ENCODE assay signal across 14 cellular contexts in genomic region chr3:118117061-118117460, GRCh38.
DNase-seq lines count a peak whose midpoint lies in the region; ATAC-seq and TF ChIP-seq lines count a peak whose summit lies in the region.
"Had no signal": no experiment of that assay in that cellular context is flagged by ENCODE, and none has a peak within 500 bp of the region (broad histone marks: within the 10 kb centered on the region; RNA-seq: fewer than 3 reads in every experiment).

No MANE protein-coding gene starts in this region.

- H3K27me3 ChIP-seq in HAP-1 (ENCODE audit: low read depth) (no peaks in the 10 kb centered on the region), ectodermal cell (ENCODE audit: control insufficient read depth, insufficient read depth, low read length, poor library complexity, severe bottlenecking) (no peaks in the 10 kb centered on the region), neural cell (ENCODE audit: insufficient read depth, low read depth, low read length) (no peaks in the 10 kb centered on the region), smooth muscle cell (ENCODE audit: low read depth) (no peaks in the 10 kb centered on the region), sigmoid colon (no peaks in the 10 kb centered on the region)

- no peak overlapping the region for H3K9ac ChIP-seq in neural cell (ENCODE audit: low read length)
- no peak overlapping the region for H3K9ac ChIP-seq in smooth muscle cell (ENCODE audit: low read depth)

- TF ChIP-seq POLR2A in sigmoid colon (IDR thresholded peaks at IDR 0.05), result no peak

- intact Hi-C loops in sigmoid colon (cut with DNase I), result no loop called here

- ATAC-seq in activated CD4-positive, CD25-positive, alpha-beta regulatory T cell treated with anti-CD3 and anti-CD28 coated beads, Interleukin-2, amount 50 U/mL, for 24 hours, result no peak
- ATAC-seq: GM12878, HCT116 had no signal

- TF ChIP-seq RAD21 in neural cell (conservative IDR thresholded peaks at IDR 0.05), result no peak

- H3K4me3 ChIP-seq in HAP-1 (no peak overlapping the region), ectodermal cell (ENCODE audit: insufficient read depth, low read depth, low read length) (no peak overlapping the region), neural cell (ENCODE audit: low read length) (no peak overlapping the region), smooth muscle cell (no peak overlapping the region), sigmoid colon (no peak overlapping the region)
- H3K4me3 ChIP-seq: GM12878 had no signal

- H2AFZ ChIP-seq in neural cell (ENCODE audit: low read depth, low read length) (no peak overlapping the region), smooth muscle cell (ENCODE audit: low read depth) (peak overlapping the region; percentile 87)

- H3K4me2 ChIP-seq in neural cell (ENCODE audit: low read length), result no peak overlapping the region
- H3K4me2 ChIP-seq in smooth muscle cell, result no peak overlapping the region

- WGBS in ectodermal cell, 2 experiments, result 32% methylated on average over 3 of the region's 3 CpGs; no CpG with 5 or more reads in 1 of the 2 experiments
- 44% methylated on average over 3 of the region's 3 CpGs for WGBS in smooth muscle cell (ENCODE audit: low lambda C conversion rate)
- 63 to 66% methylated on average over 3 of the region's 3 CpGs for WGBS in sigmoid colon, 2 donors

- no peaks in the 10 kb centered on the region for H4K20me1 ChIP-seq in neural cell (ENCODE audit: insufficient read depth)
- H4K20me1 ChIP-seq in smooth muscle cell (ENCODE audit: low read depth), result no peaks in the 10 kb centered on the region

- no peaks in the 10 kb centered on the region for H3K79me2 ChIP-seq in neural cell (replicated peaks; ENCODE audit: insufficient read depth, low read length)
- H3K79me2 ChIP-seq in smooth muscle cell (ENCODE audit: low read depth), result no peaks in the 10 kb centered on the region

- H3K9me3 ChIP-seq in HAP-1, result no peaks in the 10 kb centered on the region
- H3K9me3 ChIP-seq in ectodermal cell (ENCODE audit: control insufficient read depth, low read length), result no peaks in the 10 kb centered on the region
- H3K9me3 ChIP-seq in neural cell (ENCODE audit: low read length), result no peaks in the 10 kb centered on the region
- H3K9me3 ChIP-seq in smooth muscle cell (replicated peaks; ENCODE audit: low read depth), result no peaks in the 10 kb centered on the region
- H3K9me3 ChIP-seq in sigmoid colon, result no peaks in the 10 kb centered on the region

- H3K4me1 ChIP-seq in HAP-1 (peaks cover 4% of the 10 kb centered on the region; the same call in 1 of the 2 replicates), ectodermal cell (ENCODE audit: control insufficient read depth, insufficient read depth, low read length) (no peaks in the 10 kb centered on the region), smooth muscle cell (ENCODE audit: low read depth) (peaks cover 28% of the 10 kb centered on the region), sigmoid colon (no peaks in the 10 kb centered on the region)

- DNase-seq in HAP-1 (ENCODE audit: low spot score in 2 of 2), result peak; percentile 43 to 59
- DNase-seq in smooth muscle cell (lab: John Stamatoyannopoulos, UW; ENCODE audit: unreplicated experiment), result no peak
- DNase-seq in NCI-H345 treated with DMSO at 0.1 percent for 48 hours (lab: John Stamatoyannopoulos, UW; ENCODE audit: unreplicated experiment), result no peak
- DNase-seq in sigmoid colon, result no peak
- DNase-seq: C1 segment of cervical spinal cord; Calu3; CD4-positive, alpha-beta T cell; DMS 273 treated with DMSO at 0.1 percent for 48 hours; GOT3 had no signal

- no peak for TF ChIP-seq EP300 in neural cell (conservative IDR thresholded peaks at IDR 0.05; ENCODE audit: poor library complexity, severe bottlenecking)
- no peak for TF ChIP-seq EP300 in sigmoid colon (IDR thresholded peaks at IDR 0.05)

- in situ Hi-C loops in HAP-1 (cut with MboI; ENCODE audit: low sequenced_read_pairs), result no loop called here

- H3K9me2 ChIP-seq in neural cell (ENCODE audit: insufficient read depth, low read length), result no peaks in the 10 kb centered on the region

- no peaks in the 10 kb centered on the region for H3F3A ChIP-seq in neural cell (ENCODE audit: insufficient read depth, low read length, poor library complexity, severe bottlenecking)
- H3F3A ChIP-seq in smooth muscle cell (ENCODE audit: low read depth), result no peaks in the 10 kb centered on the region

- no peak for TF ChIP-seq CTCF in neural cell (IDR thresholded peaks at IDR 0.05; ENCODE audit: poor library complexity, severe bottlenecking)
- TF ChIP-seq CTCF in smooth muscle cell (IDR thresholded peaks at IDR 0.05; ENCODE audit: borderline replicate concordance, insufficient read depth, poor library complexity, severe bottlenecking), result no peak
- TF ChIP-seq CTCF in sigmoid colon (IDR thresholded peaks at IDR 0.05), result no peak

- H3K36me3 ChIP-seq in HAP-1 (replicated peaks), result no peaks in the 10 kb centered on the region
- H3K36me3 ChIP-seq in ectodermal cell (ENCODE audit: control insufficient read depth, insufficient read depth, low read length), result no peaks in the 10 kb centered on the region
- H3K36me3 ChIP-seq in neural cell (ENCODE audit: insufficient read depth, low read length), result no peaks in the 10 kb centered on the region
- H3K36me3 ChIP-seq in smooth muscle cell (ENCODE audit: low read depth), result no peaks in the 10 kb centered on the region
- no peaks in the 10 kb centered on the region for H3K36me3 ChIP-seq in sigmoid colon

- peak overlapping the region; percentile 64 for H3K27ac ChIP-seq in ectodermal cell (ENCODE audit: insufficient read depth, low read depth, low read length, poor library complexity, severe bottlenecking)
- peak overlapping the region; percentile 11 for H3K27ac ChIP-seq in neural cell (ENCODE audit: low read length)
- H3K27ac ChIP-seq in smooth muscle cell (ENCODE audit: low read depth), result no peak overlapping the region
- H3K27ac ChIP-seq in sigmoid colon, result no peak overlapping the region

TF ChIP-seq in neural cell, 6 proteins besides CTCF, POLR2A, EP300 and RAD21:
- TF ChIP-seq TAF1 (IDR thresholded peaks at IDR 0.05; ENCODE audit: low read depth), result no peak
- no peak for TF ChIP-seq REST (IDR thresholded peaks at IDR 0.05; ENCODE audit: borderline replicate concordance)
- no peak for TF ChIP-seq MXI1 (conservative IDR thresholded peaks at IDR 0.05; ENCODE audit: poor library complexity, severe bottlenecking)
- TF ChIP-seq POLR2AphosphoS5 (IDR thresholded peaks at IDR 0.05), result no peak
- TF ChIP-seq EZH2 (IDR thresholded peaks at IDR 0.05; ENCODE audit: borderline replicate concordance, insufficient read depth, low read length, poor library complexity, severe bottlenecking), result no peak
- TF ChIP-seq SMC3 (conservative IDR thresholded peaks at IDR 0.05; ENCODE audit: poor library complexity), result no peak
TF ChIP-seq in neural cell: peak in this region for 0.

Comparison
In these comparisons a context has a peak if more than half of its experiments do, and no peak if none do; other contexts are left out.
1. DNase-seq: peak in HAP-1 (2 of 2); none in smooth muscle cell (single experiment), NCI-H345 treated with DMSO at 0.1 percent for 48 hours (single experiment) and sigmoid colon (single experiment).
2. H3K27ac ChIP-seq: peak in ectodermal cell (single experiment) and neural cell (single experiment); none in smooth muscle cell (single experiment) and sigmoid colon (0 of 4).